8 cellular contexts compared by ENCODE assay signal in genomic region chr10:33155720-33156638, GRCh38.
DNase-seq lines count a peak whose midpoint lies in the region; ATAC-seq, FAIRE-seq and TF ChIP-seq lines count a peak whose summit lies in the region.
"Had no signal": no experiment of that assay in that cellular context is flagged by ENCODE, and none has a peak within 500 bp of the region (broad histone marks: within the 10 kb centered on the region; RNA-seq: fewer than 3 reads in every experiment).

No MANE protein-coding gene starts in this region.

- no peaks in the 10 kb centered on the region for H3K36me3 Mint-ChIP-seq in endothelial cell (ENCODE audit: low read depth, unreplicated experiment)
- H3K36me3 Mint-ChIP-seq: activated naive CD8-positive, alpha-beta T cell had no signal

- H3K4me1 Mint-ChIP-seq in endothelial cell (ENCODE audit: unreplicated experiment): peaks cover 6% of the 10 kb centered on the region

- H3K4me3 ChIP-seq in SK-N-SH (ENCODE audit: low read depth in 2 of 2, low read length in 1 of 2) (no peak overlapping the region; a peak in 1 of 4 replicates), pancreas (no peak overlapping the region)

- no peak overlapping the region for H3K9ac ChIP-seq in SK-N-SH

- H4K20me1 ChIP-seq in SK-N-SH (ENCODE audit: insufficient read depth): no peaks in the 10 kb centered on the region

- DNase-seq in EL (peak; percentile 72), SK-N-SH (peak; percentile 41), endothelial cell (ENCODE audit: low spot score) (peak; percentile 40), pancreas (peak in 2 of 6 donors; percentile 11 to 59), inferior parietal cortex (ENCODE audit: extremely low spot score) (no peak)

- FAIRE-seq in pancreas (lab: Jason Lieb, UNC): no peak

- H3K4me1 ChIP-seq in SK-N-SH (ENCODE audit: control insufficient read depth in 1 of 2, insufficient read depth in 2 of 2, low read depth in 1 of 2, low read length in 1 of 2) (peaks cover 0 to 7% of the 10 kb centered on the region in 2 experiments; a peak in 1 of 4 replicates), pancreas (peaks cover 6 to 22% (median 11%) of the 10 kb centered on the region in 3 donors)

- H3K27me3 ChIP-seq in SK-N-SH (ENCODE audit: insufficient read depth): no peaks in the 10 kb centered on the region
- H3K27me3 ChIP-seq in pancreas: no peaks in the 10 kb centered on the region

- peaks cover 4% of the 10 kb centered on the region for H3F3A ChIP-seq in SK-N-SH (replicated peaks; ENCODE audit: insufficient read depth)

- H3K27me3 Mint-ChIP-seq in endothelial cell (ENCODE audit: unreplicated experiment): peaks cover 3% of the 10 kb centered on the region
- H3K27me3 Mint-ChIP-seq: activated naive CD8-positive, alpha-beta T cell had no signal

- H3K9me3 Mint-ChIP-seq in endothelial cell (ENCODE audit: unreplicated experiment): no peaks in the 10 kb centered on the region

- TF ChIP-seq RAD21 in SK-N-SH (IDR thresholded peaks at IDR 0.05; ENCODE audit: low read length): peak; percentile 69

- H3K9me2 ChIP-seq in SK-N-SH: no peaks in the 10 kb centered on the region

- no peak overlapping the region for H2AFZ ChIP-seq in SK-N-SH (ENCODE audit: low read depth)

- TF ChIP-seq EP300 in SK-N-SH (IDR thresholded peaks at IDR 0.05; ENCODE audit: borderline replicate concordance in 1 of 2, low read depth in 1 of 2, low read length in 1 of 2): no peak

- H3K4me2 ChIP-seq in SK-N-SH: no peak overlapping the region

- ATAC-seq in GM19328 (IDR thresholded peaks at IDR 0.05; ENCODE audit: unreplicated experiment) (peak; percentile 54), HG03442 (IDR thresholded peaks at IDR 0.05; ENCODE audit: unreplicated experiment) (peak; percentile 79), pancreas (peak; percentile 79 to 95 (median 90))

- no peak overlapping the region for H3K27ac Mint-ChIP-seq in endothelial cell (ENCODE audit: unreplicated experiment)
- H3K27ac Mint-ChIP-seq: activated naive CD8-positive, alpha-beta T cell had no signal

- TF ChIP-seq CTCF in SK-N-SH (IDR thresholded peaks at IDR 0.05) (peak; percentile 75), endothelial cell (IDR thresholded peaks at IDR 0.05; ENCODE audit: unreplicated experiment) (peak; percentile 72), pancreas (IDR thresholded peaks at IDR 0.05) (peak in 3 of 4 donors; percentile 26 to 37 (median 36))

- H3K36me3 ChIP-seq in SK-N-SH (replicated peaks in 1 of 2; ENCODE audit: control insufficient read depth in 1 of 2, insufficient read depth in 2 of 2, low read length in 1 of 2): no peaks in the 10 kb centered on the region
- H3K36me3 ChIP-seq in pancreas: no peaks in the 10 kb centered on the region

- no peak overlapping the region for H3K4me3 Mint-ChIP-seq in endothelial cell (ENCODE audit: unreplicated experiment)
- H3K4me3 Mint-ChIP-seq: activated naive CD8-positive, alpha-beta T cell had no signal

- H3K79me2 ChIP-seq in SK-N-SH (ENCODE audit: insufficient read depth): no peaks in the 10 kb centered on the region

- H3K9me3 ChIP-seq in SK-N-SH: no peaks in the 10 kb centered on the region
- H3K9me3 ChIP-seq in pancreas: no peaks in the 10 kb centered on the region

- intact Hi-C loops in pancreas (cut with DNase I): no loop called here

- 51% methylated on average over 10 of the region's 10 CpGs for WGBS in SK-N-SH (ENCODE audit: low lambda C conversion rate)
- WGBS in pancreas, 2 donors: 26 to 34% methylated on average over 10 of the region's 10 CpGs

- POLR2A ChIA-PET in SK-N-SH (lab: Yijun Ruan, JAX): no interaction called here

- CTCF ChIA-PET in SK-N-SH (lab: Yijun Ruan, JAX): interaction anchor here (0.6 to 1.0 kb wide), 6 partner anchors 8 to 147 kb away, joined by 3 to 4 read pairs (median 3); no protein-coding TSS in a partner anchor

- peak overlapping the region in 1 of 2 experiments; percentile 5; a peak in 1 of 4 replicates for H3K27ac ChIP-seq in SK-N-SH (ENCODE audit: low read depth in 2 of 2, low read length in 1 of 2)
- peak overlapping the region in 2 of 4 donors; percentile 58 to 64 for H3K27ac ChIP-seq in pancreas

TF ChIP-seq in SK-N-SH, 30 proteins besides CTCF, POLR2A, EP300 and RAD21:
- TF ChIP-seq, protein P1, sequence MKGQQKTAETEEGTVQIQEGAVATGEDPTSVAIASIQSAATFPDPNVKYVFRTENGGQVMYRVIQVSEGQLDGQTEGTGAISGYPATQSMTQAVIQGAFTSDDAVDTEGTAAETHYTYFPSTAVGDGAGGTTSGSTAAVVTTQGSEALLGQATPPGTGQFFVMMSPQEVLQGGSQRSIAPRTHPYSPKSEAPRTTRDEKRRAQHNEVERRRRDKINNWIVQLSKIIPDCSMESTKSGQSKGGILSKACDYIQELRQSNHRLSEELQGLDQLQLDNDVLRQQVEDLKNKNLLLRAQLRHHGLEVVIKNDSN (IDR thresholded peaks at IDR 0.05; ENCODE audit: borderline replicate concordance, low read depth): peak; percentile 31; the same call in 1 of the 2 replicates
- TF ChIP-seq RCOR1 (IDR thresholded peaks at IDR 0.05; ENCODE audit: low read length) (no peak), TAF1 (IDR thresholded peaks at IDR 0.05; ENCODE audit: borderline replicate concordance, low read depth, low read length) (no peak), JUND (IDR thresholded peaks at IDR 0.05) (no peak), NRF1 (IDR thresholded peaks at IDR 0.05; ENCODE audit: low read depth, low read length) (no peak), CHD2 (IDR thresholded peaks at IDR 0.05; ENCODE audit: low read length, partially characterized antibody) (no peak), ELF1 (IDR thresholded peaks at IDR 0.05) (no peak), RXRA (IDR thresholded peaks at IDR 0.05; ENCODE audit: borderline replicate concordance, low read depth) (no peak), YY1 (IDR thresholded peaks at IDR 0.05; ENCODE audit: low read depth) (no peak), MAX (IDR thresholded peaks at IDR 0.05; ENCODE audit: low read depth) (no peak), GABPA (IDR thresholded peaks at IDR 0.05; ENCODE audit: low read depth) (no peak), POLR2AphosphoS5 (IDR thresholded peaks at IDR 0.05; ENCODE audit: low read depth, low read length) (no peak), SMC3 (IDR thresholded peaks at IDR 0.05; ENCODE audit: low read depth, low read length) (peak; percentile 66), RFX5 (IDR thresholded peaks at IDR 0.05; ENCODE audit: low read length) (no peak)
- TF ChIP-seq, protein P2, sequence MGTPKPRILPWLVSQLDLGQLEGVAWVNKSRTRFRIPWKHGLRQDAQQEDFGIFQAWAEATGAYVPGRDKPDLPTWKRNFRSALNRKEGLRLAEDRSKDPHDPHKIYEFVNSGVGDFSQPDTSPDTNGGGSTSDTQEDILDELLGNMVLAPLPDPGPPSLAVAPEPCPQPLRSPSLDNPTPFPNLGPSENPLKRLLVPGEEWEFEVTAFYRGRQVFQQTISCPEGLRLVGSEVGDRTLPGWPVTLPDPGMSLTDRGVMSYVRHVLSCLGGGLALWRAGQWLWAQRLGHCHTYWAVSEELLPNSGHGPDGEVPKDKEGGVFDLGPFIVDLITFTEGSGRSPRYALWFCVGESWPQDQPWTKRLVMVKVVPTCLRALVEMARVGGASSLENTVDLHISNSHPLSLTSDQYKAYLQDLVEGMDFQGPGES (IDR thresholded peaks at IDR 0.05; ENCODE audit: low read depth, low read length): no peak
